In the genomic region with DNA sequence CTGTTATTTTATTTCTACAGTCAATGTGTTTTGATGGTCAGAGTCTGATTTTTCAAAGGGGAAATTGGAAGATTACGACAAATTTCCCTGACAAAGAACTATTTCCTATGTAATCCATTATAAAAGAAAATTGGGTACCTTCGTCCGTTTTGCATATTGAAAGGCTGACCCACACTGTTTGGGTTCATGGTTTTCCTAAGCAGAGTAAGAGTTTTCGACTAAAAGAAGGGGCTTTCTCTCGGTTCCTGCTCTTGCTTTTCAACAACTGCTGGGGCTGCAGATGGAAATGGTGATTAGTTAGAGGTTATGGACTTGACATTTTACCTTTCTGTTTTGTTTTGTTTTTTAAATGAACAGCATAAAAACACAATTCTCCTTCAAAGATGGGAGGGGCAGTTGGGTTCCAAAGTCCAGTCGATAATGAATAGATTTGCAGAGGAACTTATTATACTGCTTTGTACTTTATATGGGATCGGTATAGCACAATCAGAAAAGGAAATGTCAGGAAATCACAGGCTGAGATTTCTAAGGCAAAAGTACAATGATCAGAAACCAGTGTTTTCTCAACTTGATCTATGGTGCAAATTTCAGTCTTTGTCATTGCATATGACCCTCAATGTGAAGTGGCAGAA, we compare ENCODE assay signal across 12 cellular contexts. TPM values are rescaled to one million over a fixed set of nuclear protein-coding genes. Genes with fewer than 3 reads are reported as not detected.
DNase-seq lines count a peak whose midpoint lies in the region; TF ChIP-seq lines count a peak whose summit lies in the region.
"Had no signal": no experiment of that assay in that cellular context is flagged by ENCODE, and none has a peak within 500 bp of the region (broad histone marks: within the 10 kb centered on the region; RNA-seq: fewer than 3 reads in every experiment).

No MANE protein-coding gene starts in this region.

- no peak overlapping the region for H3K14ac ChIP-seq in mesenchymal stem cell (ENCODE audit: low read length in 2 of 2)

- in situ Hi-C loops in brain microvascular endothelial cell (cut with HindIII; ENCODE audit: low pct_ligation_motif_present, low sequenced_read_pairs) = no loop called here

- H2BK120ac ChIP-seq in mesenchymal stem cell (ENCODE audit: low read depth, low read length) = peak overlapping the region; percentile 54

- H3K36me3 ChIP-seq in brain microvascular endothelial cell (replicated peaks) = no peaks in the 10 kb centered on the region
- H3K36me3 ChIP-seq in mesenchymal stem cell (ENCODE audit: control insufficient read depth in 1 of 2, insufficient read depth in 2 of 2, low read depth in 1 of 2, low read length in 2 of 2) = no peaks in the 10 kb centered on the region
- H3K36me3 ChIP-seq in suprapubic skin = no peaks in the 10 kb centered on the region

- no peak overlapping the region for H2BK15ac ChIP-seq in mesenchymal stem cell (ENCODE audit: low read depth, poor library complexity, severe bottlenecking)

- H3K9me3 ChIP-seq in mesenchymal stem cell (ENCODE audit: control insufficient read depth, low read length) (no peaks in the 10 kb centered on the region), suprapubic skin (no peaks in the 10 kb centered on the region)
- H3K9me3 ChIP-seq: testis had no signal

- H3K79me1 ChIP-seq in mesenchymal stem cell (replicated peaks; ENCODE audit: low read length, poor library complexity, severe bottlenecking) = no peaks in the 10 kb centered on the region

- H2BK5ac ChIP-seq in mesenchymal stem cell (ENCODE audit: low read depth, low read length, poor library complexity, severe bottlenecking) = no peak overlapping the region

- H3K4me2 ChIP-seq in mesenchymal stem cell (ENCODE audit: low read length, poor library complexity, severe bottlenecking) = no peak overlapping the region

- no peak overlapping the region for H2BK12ac ChIP-seq in mesenchymal stem cell (ENCODE audit: low read length in 2 of 2)

- TF ChIP-seq CTCF in brain microvascular endothelial cell (IDR thresholded peaks at IDR 0.05; ENCODE audit: low read depth, low read length, missing control alignments) (no peak), suprapubic skin (IDR thresholded peaks at IDR 0.05) (no peak)

- no peak overlapping the region for H4K8ac ChIP-seq in mesenchymal stem cell (ENCODE audit: low read length)

- H3K4me1 ChIP-seq in mesenchymal stem cell (ENCODE audit: control insufficient read depth, insufficient read depth, low read depth, low read length) = peaks cover 3% of the 10 kb centered on the region
- peaks cover 14% of the 10 kb centered on the region for H3K4me1 ChIP-seq in suprapubic skin
- H3K4me1 ChIP-seq: testis had no signal

- H3K4me3 ChIP-seq in brain microvascular endothelial cell (ENCODE audit: low read depth, low read length) (peak overlapping the region; percentile 49), mesenchymal stem cell (ENCODE audit: insufficient read depth in 1 of 2, low read depth in 1 of 2, low read length in 2 of 2) (peak overlapping the region in 1 of 2 experiments; percentile 77), suprapubic skin (peak overlapping the region; percentile 45)

- no peak for TF ChIP-seq EP300 in suprapubic skin (IDR thresholded peaks at IDR 0.05)

- no peak overlapping the region for H2AFZ ChIP-seq in mesenchymal stem cell (ENCODE audit: low read depth, low read length)

- no peak overlapping the region for H3K4ac ChIP-seq in mesenchymal stem cell (ENCODE audit: low read depth in 1 of 2, low read length in 2 of 2)

- H4K91ac ChIP-seq in mesenchymal stem cell (ENCODE audit: low read length) = no peak overlapping the region

- H3K23ac ChIP-seq in mesenchymal stem cell (ENCODE audit: low read length in 2 of 2) = no peak overlapping the region

- WGBS in mesenchymal stem cell = 64% methylated on average over 6 of the region's 7 CpGs
- WGBS in suprapubic skin = 49% methylated on average over 7 of the region's 7 CpGs

- no peak overlapping the region for H2AK5ac ChIP-seq in mesenchymal stem cell (ENCODE audit: low read length, severe bottlenecking)

- H3K27ac ChIP-seq in brain microvascular endothelial cell (no peak overlapping the region), mesenchymal stem cell (ENCODE audit: low read length, poor library complexity, severe bottlenecking) (no peak overlapping the region), suprapubic skin (no peak overlapping the region)
- H3K27ac ChIP-seq: testis had no signal

- DNase-seq in NCI-H1694 treated with DMSO at 0.1 percent for 48 hours (lab: John Stamatoyannopoulos, UW) (peak; percentile 17), NCI-H1694 (lab: John Stamatoyannopoulos, UW) (no peak), brain microvascular endothelial cell (no peak), mesenchymal stem cell (no peak), suprapubic skin (ENCODE audit: low spot score in 2 of 2) (no peak), iPS-NIHi11 (ENCODE audit: low spot score) (no peak), AG20443 (ENCODE audit: low spot score) (no peak)
- DNase-seq in activated CD4-positive, alpha-beta T cell treated with anti-CD3 and anti-CD28 coated beads, Interleukin-2, amount 50 U/mL, for 1 hour = no peak
- DNase-seq: activated naive CD4-positive, alpha-beta T cell; OCI-M1; stimulated activated CD4-positive, alpha-beta T cell treated with anti-CD3 and anti-CD28 coated beads, Interleukin-2, amount 100 ng/mL, for 24 hours; testis had no signal

- H3K18ac ChIP-seq in mesenchymal stem cell (ENCODE audit: low read depth in 1 of 2, low read length in 2 of 2) = peak overlapping the region in 1 of 2 experiments; percentile 12

- TF ChIP-seq POLR2A in suprapubic skin (IDR thresholded peaks at IDR 0.05) = no peak

- H3K27me3 ChIP-seq in brain microvascular endothelial cell (replicated peaks) (no peaks in the 10 kb centered on the region), mesenchymal stem cell (ENCODE audit: control insufficient read depth in 1 of 2, insufficient read depth in 1 of 2, low read length in 2 of 2) (peaks cover 0 to 17% of the 10 kb centered on the region in 2 experiments), suprapubic skin (peaks cover 7% of the 10 kb centered on the region)
- H3K27me3 ChIP-seq: testis had no signal

- H3K9ac ChIP-seq in mesenchymal stem cell (ENCODE audit: low read length) = peak overlapping the region; percentile 57

RNA-seq across cellular contexts. Expression of a gene that starts 1.0 kb away (rescaled TPM):
- 1.8 TPM for polyA plus RNA-seq in mesenchymal stem cell (2013, experiment 1 of 2)
- polyA plus RNA-seq in mesenchymal stem cell (2013, experiment 2 of 2) = 1.8 TPM
- total RNA-seq in suprapubic skin = under 1 TPM in 1 of 4 donors, not detected in 3; 0.42 TPM
- total RNA-seq: testis had no signal
